15 cellular contexts compared by ENCODE assay signal in genomic region chr7:102934267-102934666, GRCh38. TPM values are rescaled to one million over a fixed set of nuclear protein-coding genes. Genes with fewer than 3 reads are reported as not detected.
DNase-seq lines count a peak whose midpoint lies in the region; ATAC-seq and TF ChIP-seq lines count a peak whose summit lies in the region.
"Had no signal": no experiment of that assay in that cellular context is flagged by ENCODE, and none has a peak within 500 bp of the region (broad histone marks: within the 10 kb centered on the region; RNA-seq: fewer than 3 reads in every experiment).

No MANE protein-coding gene starts in this region.

- no peaks in the 10 kb centered on the region for H4K20me1 ChIP-seq in fibroblast of lung (ENCODE audit: control insufficient read depth, extremely low read depth, insufficient read depth, low read length)

- ATAC-seq in WTC11 (no peak; the same call in 1 of the 2 replicates), upper lobe of right lung (no peak), HG02970 (IDR thresholded peaks at IDR 0.05; ENCODE audit: low FRiP score, unreplicated experiment) (no peak)
- ATAC-seq: GM12878 had no signal

- TF ChIP-seq CTCF in WTC11 (IDR thresholded peaks at IDR 0.05) (no peak), fibroblast of lung (conservative IDR thresholded peaks at IDR 0.05 in 1 of 2, IDR thresholded peaks at IDR 0.05 in 1 of 2; ENCODE audit: low read depth in 1 of 2, low read length in 2 of 2) (no peak), nephron (IDR thresholded peaks at IDR 0.05; ENCODE audit: unreplicated experiment in 3 of 3) (no peak), upper lobe of right lung (IDR thresholded peaks at IDR 0.05) (no peak)

- H3K9me3 Mint-ChIP-seq in WTC11 (no peaks in the 10 kb centered on the region), nephron (no peaks in the 10 kb centered on the region)
- H3K9me3 Mint-ChIP-seq: activated T-helper 1 cell treated with anti-CD3 and anti-CD28 coated beads, Interleukin-12 subunit alpha, Interleukin-12 subunit beta, Interleukin-2, Interleukin-4 antibody, amounts not matched to agents 30 ng/mL and 10 ng/mL and 1 ng/mL, durations not matched to agents 14 hours and 24 hours and 36 hours; T-helper 2 cell treated with Interferon-gamma antibody and Interleukin-4, amounts not matched to agents 5 μg/mL and 100 μg/mL, for 36 hours had no signal

- H3K36me3 ChIP-seq in fibroblast of lung (ENCODE audit: control insufficient read depth, insufficient read depth, low read length): no peaks in the 10 kb centered on the region
- no peaks in the 10 kb centered on the region for H3K36me3 ChIP-seq in upper lobe of right lung

- H3K4me3 ChIP-seq in fibroblast of lung (replicated peaks in 1 of 4; ENCODE audit: control extremely low read depth in 1 of 4, insufficient read depth in 1 of 4, low read depth in 3 of 4, low read length in 4 of 4) (peak overlapping the region in 2 of 4 experiments; percentile 1 to 13), upper lobe of right lung (no peak overlapping the region)
- H3K4me3 ChIP-seq: GM12878 had no signal

- POLR2A ChIA-PET in WTC11 (lab: Charles Lee): no interaction called here

- H2AFZ ChIP-seq in fibroblast of lung (ENCODE audit: low read length): peak overlapping the region; percentile 24
- H2AFZ ChIP-seq: parathyroid adenoma had no signal

- DNase-seq in WTC11 (ENCODE audit: low spot score): no peak
- DNase-seq in fibroblast of lung (ENCODE audit: low read depth in 2 of 2): no peak
- DNase-seq in upper lobe of right lung: no peak
- no peak for DNase-seq in anterior cingulate cortex (lab: John Stamatoyannopoulos, UW)
- DNase-seq in GM03348 (ENCODE audit: low spot score): no peak
- DNase-seq: effector memory CD4-positive, alpha-beta T cell; NCI-H2029; NCI-H748 treated with DMSO at 0.1 percent for 48 hours; stimulated activated CD4-positive, alpha-beta T cell treated with anti-CD3 and anti-CD28 coated beads, Interleukin-1b, Interleukin-23, amount 100 ng/mL, for 48 hours had no signal

- H3K9ac ChIP-seq in fibroblast of lung (ENCODE audit: insufficient read depth, low read length): no peak overlapping the region
- H3K9ac ChIP-seq: parathyroid adenoma had no signal

- H3K79me2 ChIP-seq in fibroblast of lung (ENCODE audit: control insufficient read depth, insufficient read depth, low read length): no peaks in the 10 kb centered on the region
- H3K79me2 ChIP-seq: parathyroid adenoma had no signal

- peak overlapping the region; percentile 48 for H3K4me2 ChIP-seq in fibroblast of lung (ENCODE audit: extremely low read depth, insufficient read depth, low read length)

- H3K27ac Mint-ChIP-seq in WTC11: peak overlapping the region; percentile 97; the same call in 1 of the 2 replicates
- H3K27ac Mint-ChIP-seq in nephron: peak overlapping the region in 2 of 3 experiments; percentile 90 to 97
- H3K27ac Mint-ChIP-seq: activated T-helper 1 cell treated with anti-CD3 and anti-CD28 coated beads, Interleukin-12 subunit alpha, Interleukin-12 subunit beta, Interleukin-2, Interleukin-4 antibody, amounts not matched to agents 30 ng/mL and 10 ng/mL and 1 ng/mL, durations not matched to agents 14 hours and 24 hours and 36 hours; T-helper 2 cell treated with Interferon-gamma antibody and Interleukin-4, amounts not matched to agents 5 μg/mL and 100 μg/mL, for 36 hours had no signal

- H3K27ac ChIP-seq in fibroblast of lung (ENCODE audit: insufficient read depth, low read length): peak overlapping the region; percentile 81
- H3K27ac ChIP-seq in upper lobe of right lung: peak overlapping the region; percentile 24
- H3K27ac ChIP-seq: parathyroid adenoma had no signal

- H3K27me3 Mint-ChIP-seq in WTC11 (ENCODE audit: low read depth): no peaks in the 10 kb centered on the region
- no peaks in the 10 kb centered on the region for H3K27me3 Mint-ChIP-seq in nephron (ENCODE audit: low read depth)

- H3K4me1 Mint-ChIP-seq in WTC11: peaks cover 60% of the 10 kb centered on the region
- H3K4me1 Mint-ChIP-seq in nephron: peaks cover 67% of the 10 kb centered on the region

- H3K9me3 ChIP-seq in fibroblast of lung (ENCODE audit: control insufficient read depth, insufficient read depth, low read depth, low read length) (no peaks in the 10 kb centered on the region), upper lobe of right lung (no peaks in the 10 kb centered on the region)

- CTCF ChIA-PET in WTC11 (lab: Charles Lee): interaction anchor here (1.0 to 1.2 kb wide), 2 partner anchors 18 to 128 kb away, joined by 3 to 4 read pairs; no protein-coding TSS in a partner anchor

- intact Hi-C loops in upper lobe of right lung (cut with DNase I): no loop called here

- peak overlapping the region; percentile 50; the same call in 1 of the 2 replicates for H3K4me3 Mint-ChIP-seq in WTC11
- peak overlapping the region in 2 of 3 experiments; percentile 53 to 79 for H3K4me3 Mint-ChIP-seq in nephron
- H3K4me3 Mint-ChIP-seq: activated T-helper 1 cell treated with anti-CD3 and anti-CD28 coated beads, Interleukin-12 subunit alpha, Interleukin-12 subunit beta, Interleukin-2, Interleukin-4 antibody, amounts not matched to agents 30 ng/mL and 10 ng/mL and 1 ng/mL, durations not matched to agents 14 hours and 24 hours and 36 hours; T-helper 2 cell treated with Interferon-gamma antibody and Interleukin-4, amounts not matched to agents 5 μg/mL and 100 μg/mL, for 36 hours had no signal

- H3K36me3 Mint-ChIP-seq in WTC11: no peaks in the 10 kb centered on the region
- H3K36me3 Mint-ChIP-seq in nephron (ENCODE audit: low read depth): peaks cover 35% of the 10 kb centered on the region

- H3K27me3 ChIP-seq in fibroblast of lung (ENCODE audit: control insufficient read depth, insufficient read depth, low read length) (no peaks in the 10 kb centered on the region), upper lobe of right lung (no peaks in the 10 kb centered on the region)

- H3K4me1 ChIP-seq in fibroblast of lung (ENCODE audit: control insufficient read depth, extremely low read depth, insufficient read depth, low read length) (peaks cover 2% of the 10 kb centered on the region), upper lobe of right lung (peaks cover 13% of the 10 kb centered on the region)
- H3K4me1 ChIP-seq: parathyroid adenoma had no signal

TF ChIP-seq in WTC11, 78 proteins besides CTCF, POLR2A, EP300 and RAD21 (continues in another document):
- no peak for TF ChIP-seq MYBL2 (CRISPR knock-in tag; IDR thresholded peaks at IDR 0.05)
- no peak for TF ChIP-seq ATF6 (CRISPR knock-in tag; IDR thresholded peaks at IDR 0.05)
- TF ChIP-seq USF2 (CRISPR knock-in tag; IDR thresholded peaks at IDR 0.05): no peak
- no peak for TF ChIP-seq STAT6 (CRISPR knock-in tag; conservative IDR thresholded peaks at IDR 0.05; ENCODE audit: low read depth)
- no peak for TF ChIP-seq NR2C2 (CRISPR knock-in tag; IDR thresholded peaks at IDR 0.05)

RNA-seq across cellular contexts. Expression of gene LRRC17, which starts 21.5 kb away (rescaled TPM):
- total RNA-seq in WTC11 (2021): 1.4 to 1.8 TPM (median 1.6 TPM) in 3 replicates
- total RNA-seq in fibroblast of lung: 12.6 and 30.8 TPM in 2 replicates
- polyA plus RNA-seq in fibroblast of lung: 31.5 and 103 TPM in 2 replicates
- 15.7 and 55.0 TPM in 2 replicates for polyA plus RNA-seq in fibroblast of lung (2012)
- 0.63 and 13.7 TPM in 2 replicates for polyA minus RNA-seq in fibroblast of lung (ENCODE audit: low replicate concordance)
- total RNA-seq in upper lobe of right lung: 0.58 TPM
- total RNA-seq: activated T-helper 1 cell treated with anti-CD3 and anti-CD28 coated beads, Interleukin-12 subunit alpha, Interleukin-12 subunit beta, Interleukin-2, Interleukin-4 antibody, amounts not matched to agents 30 ng/mL and 10 ng/mL and 1 ng/mL, durations not matched to agents 14 hours and 24 hours and 36 hours had no signal
